In genomic region chr3:172071780-172072179, GRCh38 we compare ENCODE assay signal across 19 cellular contexts.
"Had no signal": no experiment of that assay in that cellular context is flagged by ENCODE, and none has a peak within 500 bp of the region (broad histone marks: within the 10 kb centered on the region; RNA-seq: fewer than 3 reads in every experiment).

No MANE protein-coding gene starts in this region.

- ATAC-seq: activated CD4-positive, alpha-beta T cell treated with anti-CD3 and anti-CD28 coated beads for 36 hours; activated CD8-positive, alpha-beta memory T cell treated with anti-CD3 and anti-CD28 coated beads, Interleukin-2, amount 10 ng/mL, durations not matched to agents 7 days and 5 days; left cardiac atrium; stimulated activated naive CD8-positive, alpha-beta T cell treated with anti-CD3 and anti-CD28 coated beads, Interleukin-15, amount 100 ng/mL, for 72 hours had no signal

- H3K27ac Mint-ChIP-seq: activated CD4-positive, alpha-beta memory T cell treated with anti-CD3 and anti-CD28 coated beads, Interleukin-2, amount 10 ng/mL, durations not matched to agents 7 days and 5 days; activated CD4-positive, alpha-beta T cell treated with anti-CD3 and anti-CD28 coated beads for 36 hours; activated CD8-positive, alpha-beta memory T cell treated with anti-CD3 and anti-CD28 coated beads, Interleukin-2, amount 10 ng/mL, durations not matched to agents 7 days and 5 days; activated naive CD8-positive, alpha-beta T cell treated with anti-CD3 and anti-CD28 coated beads, Interleukin-2, amount 10 ng/mL, durations not matched to agents 7 days and 5 days; activated T-helper 2 cell treated with anti-CD3 and anti-CD28 coated beads, Interferon-gamma antibody, Interleukin-2, Interleukin-4, amounts not matched to agents 10 μg/mL and 5 μg/mL and 100 μg/mL, durations not matched to agents 14 hours and 24 hours and 36 hours; neural progenitor cell; stimulated activated naive CD8-positive, alpha-beta T cell treated with anti-CD3 and anti-CD28 coated beads, Interleukin-15, amount 100 ng/mL, for 72 hours; type B pancreatic cell had no signal

- H3K4me3 Mint-ChIP-seq: activated CD4-positive, alpha-beta memory T cell treated with anti-CD3 and anti-CD28 coated beads, Interleukin-2, amount 10 ng/mL, durations not matched to agents 7 days and 5 days; activated CD4-positive, alpha-beta T cell treated with anti-CD3 and anti-CD28 coated beads for 36 hours; activated CD8-positive, alpha-beta memory T cell treated with anti-CD3 and anti-CD28 coated beads, Interleukin-2, amount 10 ng/mL, durations not matched to agents 7 days and 5 days; activated naive CD8-positive, alpha-beta T cell treated with anti-CD3 and anti-CD28 coated beads, Interleukin-2, amount 10 ng/mL, durations not matched to agents 7 days and 5 days; neural progenitor cell; stimulated activated naive CD8-positive, alpha-beta T cell treated with anti-CD3 and anti-CD28 coated beads, Interleukin-15, amount 100 ng/mL, for 72 hours; type B pancreatic cell had no signal

- H3K36me3 ChIP-seq: esophagus muscularis mucosa, neural progenitor cell, prostate gland, right atrium auricular region, suprapubic skin had no signal

- H3K27ac ChIP-seq: esophagus muscularis mucosa, neural progenitor cell, prostate gland, right atrium auricular region, suprapubic skin had no signal

- H3K9me3 ChIP-seq: esophagus muscularis mucosa, prostate gland, right atrium auricular region, suprapubic skin had no signal

- H3K4me1 ChIP-seq: prostate gland had no signal

- H3K9me3 Mint-ChIP-seq: activated CD4-positive, alpha-beta memory T cell treated with anti-CD3 and anti-CD28 coated beads, Interleukin-2, amount 10 ng/mL, durations not matched to agents 7 days and 5 days; activated T-helper 2 cell treated with anti-CD3 and anti-CD28 coated beads, Interferon-gamma antibody, Interleukin-2, Interleukin-4, amounts not matched to agents 10 μg/mL and 5 μg/mL and 100 μg/mL, durations not matched to agents 14 hours and 24 hours and 36 hours; neural progenitor cell; stimulated activated naive CD8-positive, alpha-beta T cell treated with anti-CD3 and anti-CD28 coated beads, Interleukin-15, amount 100 ng/mL, for 72 hours had no signal

- DNase-seq: activated CD4-positive, alpha-beta memory T cell treated with anti-CD3 and anti-CD28 coated beads, Interleukin-2, amount 10 ng/mL, durations not matched to agents 7 days and 5 days; activated CD4-positive, alpha-beta T cell treated with anti-CD3 and anti-CD28 coated beads for 36 hours; activated CD8-positive, alpha-beta memory T cell treated with anti-CD3 and anti-CD28 coated beads, Interleukin-2, amount 10 ng/mL, durations not matched to agents 7 days and 5 days; activated naive CD4-positive, alpha-beta T cell treated with Interleukin-2 at 50 U/mL for 16 hours; activated naive CD8-positive, alpha-beta T cell treated with anti-CD3 and anti-CD28 coated beads, Interleukin-2, amount 10 ng/mL, durations not matched to agents 7 days and 5 days; amygdala; central memory CD4-positive, alpha-beta T cell; cortex of kidney; effector CD4-positive, alpha-beta T cell; left cardiac atrium; stimulated activated CD4-positive, alpha-beta T cell treated with anti-CD3 and anti-CD28 coated beads, Interleukin-2, amount 100 ng/mL, for 48 hours; stimulated activated naive CD8-positive, alpha-beta T cell treated with anti-CD3 and anti-CD28 coated beads, Interleukin-15, amount 100 ng/mL, for 72 hours had no signal

- H3K4me3 ChIP-seq: esophagus muscularis mucosa, neural progenitor cell, prostate gland, right atrium auricular region, suprapubic skin had no signal

- H3K27me3 ChIP-seq: esophagus muscularis mucosa, neural progenitor cell, right atrium auricular region, suprapubic skin had no signal

- H3K27me3 Mint-ChIP-seq: activated CD4-positive, alpha-beta memory T cell treated with anti-CD3 and anti-CD28 coated beads, Interleukin-2, amount 10 ng/mL, durations not matched to agents 7 days and 5 days; activated CD4-positive, alpha-beta T cell treated with anti-CD3 and anti-CD28 coated beads for 36 hours; activated CD8-positive, alpha-beta memory T cell treated with anti-CD3 and anti-CD28 coated beads, Interleukin-2, amount 10 ng/mL, durations not matched to agents 7 days and 5 days; activated naive CD8-positive, alpha-beta T cell treated with anti-CD3 and anti-CD28 coated beads, Interleukin-2, amount 10 ng/mL, durations not matched to agents 7 days and 5 days; stimulated activated naive CD8-positive, alpha-beta T cell treated with anti-CD3 and anti-CD28 coated beads, Interleukin-15, amount 100 ng/mL, for 72 hours; type B pancreatic cell had no signal
